17 cellular contexts compared by ENCODE assay signal in the genomic region with DNA sequence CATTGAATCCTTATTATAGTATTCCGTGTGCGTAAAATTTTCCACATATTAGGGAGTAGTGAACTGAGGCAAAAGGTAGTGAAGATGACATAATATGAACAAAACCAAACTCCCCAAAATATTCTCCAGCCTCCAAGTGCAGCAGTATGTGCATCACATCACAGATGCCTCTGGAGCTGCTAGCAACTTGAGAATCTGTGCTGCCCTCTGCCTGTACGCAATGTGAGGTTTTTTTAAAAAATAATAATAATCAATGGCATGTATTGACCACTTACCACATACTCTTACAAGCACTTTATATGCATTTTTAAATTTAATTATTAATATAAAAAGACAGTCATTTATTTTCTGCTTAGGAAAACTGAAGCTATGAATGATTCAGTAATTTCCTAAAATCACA.
DNase-seq lines count a peak whose midpoint lies in the region; ATAC-seq, FAIRE-seq and TF ChIP-seq lines count a peak whose summit lies in the region.
"Had no signal": no experiment of that assay in that cellular context is flagged by ENCODE, and none has a peak within 500 bp of the region (broad histone marks: within the 10 kb centered on the region; RNA-seq: fewer than 3 reads in every experiment).

No MANE protein-coding gene starts in this region.

- no peaks in the 10 kb centered on the region for H3K79me2 ChIP-seq in OCI-LY3 (ENCODE audit: low read length)
- no peaks in the 10 kb centered on the region for H3K79me2 ChIP-seq in endothelial cell of umbilical vein (ENCODE audit: control insufficient read depth, insufficient read depth, low read length)

- CTCF ChIA-PET in endothelial cell of umbilical vein (lab: Charles Lee) = interaction anchor here (1.0 to 2.4 kb wide), 13 partner anchors 8 to 1245 kb away, joined by 3 to 18 read pairs (median 4); no protein-coding TSS in a partner anchor
- CTCF ChIA-PET in activated CD8-positive, alpha-beta T cell treated with anti-CD3 and anti-CD28 coated beads for 36 hours (lab: Charles Lee) = no interaction called here

- POLR2A ChIA-PET in endothelial cell of umbilical vein (lab: Charles Lee) = no interaction called here
- POLR2A ChIA-PET in activated CD8-positive, alpha-beta T cell treated with anti-CD3 and anti-CD28 coated beads for 36 hours (lab: Charles Lee) = no interaction called here

- H3K36me3 ChIP-seq in OCI-LY3 (replicated peaks; ENCODE audit: low read depth, low read length) (no peaks in the 10 kb centered on the region), endothelial cell of umbilical vein (ENCODE audit: control insufficient read depth in 2 of 2, extremely low read depth in 1 of 2, insufficient read depth in 2 of 2, low read length in 2 of 2) (no peaks in the 10 kb centered on the region)
- H3K36me3 ChIP-seq: transverse colon had no signal

- no peak for TF ChIP-seq POLR2A in endothelial cell of umbilical vein (IDR thresholded peaks at IDR 0.05; ENCODE audit: low read depth, low read length)

- H3K4me3 Mint-ChIP-seq in activated CD8-positive, alpha-beta T cell treated with anti-CD3 and anti-CD28 coated beads for 36 hours = no peak overlapping the region
- H3K4me3 Mint-ChIP-seq: mesothelial cell of epicardium had no signal

- no peak overlapping the region for H3K9ac ChIP-seq in OCI-LY3 (ENCODE audit: low read length)
- peak overlapping the region; percentile 30 for H3K9ac ChIP-seq in endothelial cell of umbilical vein (replicated peaks; ENCODE audit: extremely low read depth, insufficient read depth, low read length)

- H3K4me2 ChIP-seq in OCI-LY3 (ENCODE audit: low read length) (no peak overlapping the region), endothelial cell of umbilical vein (ENCODE audit: insufficient read depth, low read length) (peak overlapping the region; percentile 18)

- H3K27me3 ChIP-seq in OCI-LY3 (ENCODE audit: low read depth, low read length) = no peaks in the 10 kb centered on the region
- no peaks in the 10 kb centered on the region for H3K27me3 ChIP-seq in endothelial cell of umbilical vein (ENCODE audit: control insufficient read depth in 2 of 2, insufficient read depth in 2 of 2, low read length in 2 of 2)
- H3K27me3 ChIP-seq: transverse colon had no signal

- no peaks in the 10 kb centered on the region for H3K9me1 ChIP-seq in endothelial cell of umbilical vein (replicated peaks; ENCODE audit: control insufficient read depth, extremely low read depth, insufficient read depth, low read length)

- no TSS peak for BruUV-seq in endothelial cell of umbilical vein (replicated peaks; lab: Mats Ljungman, UMichigan)

- H2AFZ ChIP-seq in OCI-LY3 (ENCODE audit: low read depth, low read length) (no peak overlapping the region), endothelial cell of umbilical vein (ENCODE audit: low read depth, low read length) (no peak overlapping the region)

- DNase-seq in DMS 273 (lab: John Stamatoyannopoulos, UW; ENCODE audit: unreplicated experiment) (peak; percentile 21), DMS 273 treated with DMSO at 0.1 percent for 48 hours (lab: John Stamatoyannopoulos, UW) (no peak), endothelial cell of umbilical vein (ENCODE audit: low read depth, low spot score) (peak; percentile 22), lung microvascular endothelial cell (ENCODE audit: low read depth in 2 of 2) (peak; percentile 9 to 22), middle frontal gyrus (ENCODE audit: extremely low spot score, low spot score) (no peak)
- DNase-seq in activated CD8-positive, alpha-beta T cell treated with anti-CD3 and anti-CD28 coated beads for 36 hours = no peak
- DNase-seq: COR-L47; NCI-H2029 treated with DMSO at 0.1 percent for 48 hours; stimulated activated CD4-positive, alpha-beta T cell treated with anti-CD3 and anti-CD28 coated beads, Interleukin-15, amount 100 ng/mL, for 24 hours; transverse colon had no signal

- TF ChIP-seq CTCF in OCI-LY3 (IDR thresholded peaks at IDR 0.05; ENCODE audit: low read depth, low read length) (peak; percentile 53), endothelial cell of umbilical vein (IDR thresholded peaks at IDR 0.05; ENCODE audit: extremely low read depth in 1 of 2, insufficient read depth in 1 of 2, low read depth in 1 of 2, low read length in 2 of 2) (no peak)
- no peak for TF ChIP-seq CTCF in activated CD8-positive, alpha-beta T cell treated with anti-CD3 and anti-CD28 coated beads for 36 hours (IDR thresholded peaks at IDR 0.05)

- no peaks in the 10 kb centered on the region for H3K9me3 ChIP-seq in OCI-LY3 (ENCODE audit: insufficient read depth, low read length)
- H3K9me3 ChIP-seq in endothelial cell of umbilical vein (replicated peaks; ENCODE audit: control insufficient read depth, insufficient read depth, low read length) = no peaks in the 10 kb centered on the region
- H3K9me3 ChIP-seq: transverse colon had no signal

- no peak overlapping the region for H3K4me3 ChIP-seq in OCI-LY3 (ENCODE audit: low read length)
- H3K4me3 ChIP-seq in endothelial cell of umbilical vein (replicated peaks in 1 of 3; ENCODE audit: insufficient read depth in 1 of 3, low read depth in 1 of 3, low read length in 3 of 3) = no peak overlapping the region
- H3K4me3 ChIP-seq: K562, transverse colon had no signal

- no peak overlapping the region for H3K27ac ChIP-seq in OCI-LY3 (ENCODE audit: low read length)
- H3K27ac ChIP-seq in endothelial cell of umbilical vein (ENCODE audit: insufficient read depth, low read depth, low read length) = peak overlapping the region; percentile 65
- H3K27ac ChIP-seq: 22Rv1, transverse colon had no signal

- H3K27ac Mint-ChIP-seq in activated CD8-positive, alpha-beta T cell treated with anti-CD3 and anti-CD28 coated beads for 36 hours = no peak overlapping the region
- H3K27ac Mint-ChIP-seq: activated T-helper 2 cell treated with anti-CD3 and anti-CD28 coated beads, Interferon-gamma antibody, Interleukin-2, Interleukin-4, amounts not matched to agents 10 μg/mL and 5 μg/mL and 100 μg/mL, durations not matched to agents 14 hours and 24 hours and 36 hours; mesothelial cell of epicardium had no signal

- H4K20me1 ChIP-seq in OCI-LY3 (ENCODE audit: insufficient read depth, low read length) (no peaks in the 10 kb centered on the region), endothelial cell of umbilical vein (replicated peaks; ENCODE audit: control insufficient read depth, extremely low read depth, insufficient read depth, low read length) (no peaks in the 10 kb centered on the region)

- no peaks in the 10 kb centered on the region for H3K9me3 Mint-ChIP-seq in activated CD8-positive, alpha-beta T cell treated with anti-CD3 and anti-CD28 coated beads for 36 hours
- H3K9me3 Mint-ChIP-seq: mesothelial cell of epicardium had no signal

- dilution Hi-C loops in endothelial cell of umbilical vein (cut with MboI; ENCODE audit: extremely low pct_ligation_motif_present, low sequenced_read_pairs) = no loop called here

- ATAC-seq in esophagus mucosa = no peak
- no peak for ATAC-seq in activated CD8-positive, alpha-beta T cell treated with anti-CD3 and anti-CD28 coated beads for 36 hours
- ATAC-seq: K562 had no signal

- FAIRE-seq in endothelial cell of umbilical vein (lab: Jason Lieb, UNC) = no peak
- FAIRE-seq: astrocyte, K562 had no signal

- no peaks in the 10 kb centered on the region for H3K27me3 Mint-ChIP-seq in activated CD8-positive, alpha-beta T cell treated with anti-CD3 and anti-CD28 coated beads for 36 hours

- no peaks in the 10 kb centered on the region for H3K36me3 Mint-ChIP-seq in activated CD8-positive, alpha-beta T cell treated with anti-CD3 and anti-CD28 coated beads for 36 hours (ENCODE audit: low read depth)
- H3K36me3 Mint-ChIP-seq: mesothelial cell of epicardium had no signal

- H3K4me1 Mint-ChIP-seq in activated CD8-positive, alpha-beta T cell treated with anti-CD3 and anti-CD28 coated beads for 36 hours (ENCODE audit: low read depth) = no peaks in the 10 kb centered on the region

- H3K4me1 ChIP-seq in OCI-LY3 (ENCODE audit: low read length) = no peaks in the 10 kb centered on the region
- peaks cover 27% of the 10 kb centered on the region for H3K4me1 ChIP-seq in endothelial cell of umbilical vein (ENCODE audit: control insufficient read depth, extremely low read depth, insufficient read depth, low read length)
- H3K4me1 ChIP-seq: transverse colon had no signal

- intact Hi-C loops in endothelial cell of umbilical vein (cut with micrococcal nuclease) = loop anchor here (1.0 to 5.0 kb wide), 4 partner anchors 31 to 581 kb away; no protein-coding TSS in a partner anchor
- intact Hi-C loops in activated CD8-positive, alpha-beta T cell treated with anti-CD3 and anti-CD28 coated beads for 36 hours (cut with micrococcal nuclease) = no loop called here

TF ChIP-seq in endothelial cell of umbilical vein, 7 proteins besides CTCF, POLR2A, EP300 and RAD21:
- TF ChIP-seq POLR2AphosphoS5 (IDR thresholded peaks at IDR 0.05; ENCODE audit: insufficient read depth, low read depth, low read length) = no peak
- no peak for TF ChIP-seq JUN (IDR thresholded peaks at IDR 0.05; ENCODE audit: borderline replicate concordance, insufficient read depth, insufficient read length, low read depth)
- TF ChIP-seq GATA2 (IDR thresholded peaks at IDR 0.05; ENCODE audit: insufficient read depth, insufficient read length, low read depth, low read length) = no peak
- TF ChIP-seq, protein P1, sequence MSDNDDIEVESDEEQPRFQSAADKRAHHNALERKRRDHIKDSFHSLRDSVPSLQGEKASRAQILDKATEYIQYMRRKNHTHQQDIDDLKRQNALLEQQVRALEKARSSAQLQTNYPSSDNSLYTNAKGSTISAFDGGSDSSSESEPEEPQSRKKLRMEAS (IDR thresholded peaks at IDR 0.05; ENCODE audit: insufficient read depth, insufficient read length) = no peak
- no peak for TF ChIP-seq EZH2 (IDR thresholded peaks at IDR 0.05; ENCODE audit: borderline replicate concordance, low read depth, low read length, severe bottlenecking)
- TF ChIP-seq FOS (IDR thresholded peaks at IDR 0.05; ENCODE audit: borderline replicate concordance, insufficient read depth, low read length) = no peak
- TF ChIP-seq MYC (IDR thresholded peaks at IDR 0.05; ENCODE audit: low read depth, low read length) = no peak

Comparison
In these comparisons a context has a peak if more than half of its experiments do, and no peak if none do; other contexts are left out.
1. DNase-seq: peak in DMS 273 (single experiment), endothelial cell of umbilical vein (single experiment) and lung microvascular endothelial cell (2 of 2); none in DMS 273 treated with DMSO at 0.1 percent for 48 hours (single experiment), middle frontal gyrus (single experiment) and activated CD8-positive, alpha-beta T cell treated with anti-CD3 and anti-CD28 coated beads for 36 hours (single experiment).